In the genomic region with DNA sequence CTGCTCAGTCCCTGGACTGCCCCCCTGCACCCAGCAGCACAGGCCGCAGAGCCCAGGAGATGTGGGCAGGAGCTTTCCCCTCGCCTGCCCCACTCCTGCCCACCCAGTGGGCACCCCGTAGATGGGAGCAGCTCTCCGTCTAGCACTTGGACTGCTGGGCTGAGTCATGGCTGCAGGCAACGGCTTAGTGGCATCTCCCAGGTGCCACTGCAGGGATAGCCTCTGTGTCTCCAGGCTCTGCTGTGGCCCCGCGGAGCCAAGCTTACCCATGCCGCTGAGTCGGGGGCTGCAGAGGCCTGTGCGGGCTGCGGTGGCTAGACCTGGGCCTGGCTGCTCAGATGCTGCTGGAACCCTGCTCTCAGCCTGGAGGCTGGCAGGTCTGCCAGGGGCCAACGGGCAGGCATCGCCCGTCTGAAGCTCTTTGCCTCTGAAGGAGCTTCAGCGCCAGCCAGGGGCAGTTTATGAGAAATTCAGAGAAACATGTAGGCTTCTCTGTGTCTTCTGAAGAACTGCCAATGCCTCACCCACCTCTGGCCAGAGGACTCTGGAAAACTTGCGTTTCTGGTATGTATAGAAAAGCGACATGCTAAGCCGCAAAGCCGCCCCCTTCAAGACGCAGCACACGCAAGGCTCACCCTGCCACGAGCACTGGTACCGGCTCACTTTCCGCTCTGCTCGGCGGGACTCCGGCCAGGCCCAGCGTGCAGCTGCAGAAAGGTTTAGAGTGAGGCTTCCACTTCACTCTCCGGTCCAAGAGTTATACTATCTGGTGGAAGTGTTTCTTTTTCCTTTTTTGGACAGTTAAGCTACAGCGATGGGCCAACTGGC, we compare ENCODE assay signal across 1 cellular context.
TF ChIP-seq lines count a peak whose summit lies in the region.

No MANE protein-coding gene starts in this region.

TF ChIP-seq in GM23338, 12 proteins besides CTCF, POLR2A, EP300 and RAD21 (continued from another document):
- TF ChIP-seq, protein P1, sequence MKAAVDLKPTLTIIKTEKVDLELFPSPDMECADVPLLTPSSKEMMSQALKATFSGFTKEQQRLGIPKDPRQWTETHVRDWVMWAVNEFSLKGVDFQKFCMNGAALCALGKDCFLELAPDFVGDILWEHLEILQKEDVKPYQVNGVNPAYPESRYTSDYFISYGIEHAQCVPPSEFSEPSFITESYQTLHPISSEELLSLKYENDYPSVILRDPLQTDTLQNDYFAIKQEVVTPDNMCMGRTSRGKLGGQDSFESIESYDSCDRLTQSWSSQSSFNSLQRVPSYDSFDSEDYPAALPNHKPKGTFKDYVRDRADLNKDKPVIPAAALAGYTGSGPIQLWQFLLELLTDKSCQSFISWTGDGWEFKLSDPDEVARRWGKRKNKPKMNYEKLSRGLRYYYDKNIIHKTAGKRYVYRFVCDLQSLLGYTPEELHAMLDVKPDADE (IDR thresholded peaks at IDR 0.05), result no peak
- TF ChIP-seq, protein P2, sequence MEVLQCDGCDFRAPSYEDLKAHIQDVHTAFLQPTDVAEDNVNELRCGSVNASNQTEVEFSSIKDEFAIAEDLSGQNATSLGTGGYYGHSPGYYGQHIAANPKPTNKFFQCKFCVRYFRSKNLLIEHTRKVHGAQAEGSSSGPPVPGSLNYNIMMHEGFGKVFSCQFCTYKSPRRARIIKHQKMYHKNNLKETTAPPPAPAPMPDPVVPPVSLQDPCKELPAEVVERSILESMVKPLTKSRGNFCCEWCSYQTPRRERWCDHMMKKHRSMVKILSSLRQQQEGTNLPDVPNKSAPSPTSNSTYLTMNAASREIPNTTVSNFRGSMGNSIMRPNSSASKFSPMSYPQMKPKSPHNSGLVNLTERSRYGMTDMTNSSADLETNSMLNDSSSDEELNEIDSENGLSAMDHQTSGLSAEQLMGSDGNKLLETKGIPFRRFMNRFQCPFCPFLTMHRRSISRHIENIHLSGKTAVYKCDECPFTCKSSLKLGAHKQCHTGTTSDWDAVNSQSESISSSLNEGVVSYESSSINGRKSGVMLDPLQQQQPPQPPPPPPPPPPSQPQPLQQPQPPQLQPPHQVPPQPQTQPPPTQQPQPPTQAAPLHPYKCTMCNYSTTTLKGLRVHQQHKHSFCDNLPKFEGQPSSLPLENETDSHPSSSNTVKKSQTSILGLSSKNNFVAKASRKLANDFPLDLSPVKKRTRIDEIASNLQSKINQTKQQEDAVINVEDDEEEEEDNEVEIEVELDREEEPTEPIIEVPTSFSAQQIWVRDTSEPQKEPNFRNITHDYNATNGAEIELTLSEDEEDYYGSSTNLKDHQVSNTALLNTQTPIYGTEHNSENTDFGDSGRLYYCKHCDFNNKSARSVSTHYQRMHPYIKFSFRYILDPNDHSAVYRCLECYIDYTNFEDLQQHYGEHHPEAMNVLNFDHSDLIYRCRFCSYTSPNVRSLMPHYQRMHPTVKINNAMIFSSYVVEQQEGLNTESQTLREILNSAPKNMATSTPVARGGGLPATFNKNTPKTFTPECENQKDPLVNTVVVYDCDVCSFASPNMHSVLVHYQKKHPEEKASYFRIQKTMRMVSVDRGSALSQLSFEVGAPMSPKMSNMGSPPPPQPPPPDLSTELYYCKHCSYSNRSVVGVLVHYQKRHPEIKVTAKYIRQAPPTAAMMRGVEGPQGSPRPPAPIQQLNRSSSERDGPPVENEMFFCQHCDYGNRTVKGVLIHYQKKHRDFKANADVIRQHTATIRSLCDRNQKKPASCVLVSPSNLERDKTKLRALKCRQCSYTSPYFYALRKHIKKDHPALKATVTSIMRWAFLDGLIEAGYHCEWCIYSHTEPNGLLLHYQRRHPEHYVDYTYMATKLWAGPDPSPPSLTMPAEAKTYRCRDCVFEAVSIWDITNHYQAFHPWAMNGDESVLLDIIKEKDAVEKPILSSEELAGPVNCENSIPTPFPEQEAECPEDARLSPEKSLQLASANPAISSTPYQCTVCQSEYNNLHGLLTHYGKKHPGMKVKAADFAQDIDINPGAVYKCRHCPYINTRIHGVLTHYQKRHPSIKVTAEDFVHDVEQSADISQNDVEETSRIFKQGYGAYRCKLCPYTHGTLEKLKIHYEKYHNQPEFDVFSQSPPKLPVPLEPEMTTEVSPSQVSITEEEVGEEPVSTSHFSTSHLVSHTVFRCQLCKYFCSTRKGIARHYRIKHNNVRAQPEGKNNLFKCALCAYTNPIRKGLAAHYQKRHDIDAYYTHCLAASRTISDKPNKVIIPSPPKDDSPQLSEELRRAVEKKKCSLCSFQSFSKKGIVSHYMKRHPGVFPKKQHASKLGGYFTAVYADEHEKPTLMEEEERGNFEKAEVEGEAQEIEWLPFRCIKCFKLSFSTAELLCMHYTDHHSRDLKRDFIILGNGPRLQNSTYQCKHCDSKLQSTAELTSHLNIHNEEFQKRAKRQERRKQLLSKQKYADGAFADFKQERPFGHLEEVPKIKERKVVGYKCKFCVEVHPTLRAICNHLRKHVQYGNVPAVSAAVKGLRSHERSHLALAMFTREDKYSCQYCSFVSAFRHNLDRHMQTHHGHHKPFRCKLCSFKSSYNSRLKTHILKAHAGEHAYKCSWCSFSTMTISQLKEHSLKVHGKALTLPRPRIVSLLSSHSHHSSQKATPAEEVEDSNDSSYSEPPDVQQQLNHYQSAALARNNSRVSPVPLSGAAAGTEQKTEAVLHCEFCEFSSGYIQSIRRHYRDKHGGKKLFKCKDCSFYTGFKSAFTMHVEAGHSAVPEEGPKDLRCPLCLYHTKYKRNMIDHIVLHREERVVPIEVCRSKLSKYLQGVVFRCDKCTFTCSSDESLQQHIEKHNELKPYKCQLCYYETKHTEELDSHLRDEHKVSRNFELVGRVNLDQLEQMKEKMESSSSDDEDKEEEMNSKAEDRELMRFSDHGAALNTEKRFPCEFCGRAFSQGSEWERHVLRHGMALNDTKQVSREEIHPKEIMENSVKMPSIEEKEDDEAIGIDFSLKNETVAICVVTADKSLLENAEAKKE (CRISPR knock-in tag; IDR thresholded peaks at IDR 0.05), result no peak
- TF ChIP-seq, protein P3, sequence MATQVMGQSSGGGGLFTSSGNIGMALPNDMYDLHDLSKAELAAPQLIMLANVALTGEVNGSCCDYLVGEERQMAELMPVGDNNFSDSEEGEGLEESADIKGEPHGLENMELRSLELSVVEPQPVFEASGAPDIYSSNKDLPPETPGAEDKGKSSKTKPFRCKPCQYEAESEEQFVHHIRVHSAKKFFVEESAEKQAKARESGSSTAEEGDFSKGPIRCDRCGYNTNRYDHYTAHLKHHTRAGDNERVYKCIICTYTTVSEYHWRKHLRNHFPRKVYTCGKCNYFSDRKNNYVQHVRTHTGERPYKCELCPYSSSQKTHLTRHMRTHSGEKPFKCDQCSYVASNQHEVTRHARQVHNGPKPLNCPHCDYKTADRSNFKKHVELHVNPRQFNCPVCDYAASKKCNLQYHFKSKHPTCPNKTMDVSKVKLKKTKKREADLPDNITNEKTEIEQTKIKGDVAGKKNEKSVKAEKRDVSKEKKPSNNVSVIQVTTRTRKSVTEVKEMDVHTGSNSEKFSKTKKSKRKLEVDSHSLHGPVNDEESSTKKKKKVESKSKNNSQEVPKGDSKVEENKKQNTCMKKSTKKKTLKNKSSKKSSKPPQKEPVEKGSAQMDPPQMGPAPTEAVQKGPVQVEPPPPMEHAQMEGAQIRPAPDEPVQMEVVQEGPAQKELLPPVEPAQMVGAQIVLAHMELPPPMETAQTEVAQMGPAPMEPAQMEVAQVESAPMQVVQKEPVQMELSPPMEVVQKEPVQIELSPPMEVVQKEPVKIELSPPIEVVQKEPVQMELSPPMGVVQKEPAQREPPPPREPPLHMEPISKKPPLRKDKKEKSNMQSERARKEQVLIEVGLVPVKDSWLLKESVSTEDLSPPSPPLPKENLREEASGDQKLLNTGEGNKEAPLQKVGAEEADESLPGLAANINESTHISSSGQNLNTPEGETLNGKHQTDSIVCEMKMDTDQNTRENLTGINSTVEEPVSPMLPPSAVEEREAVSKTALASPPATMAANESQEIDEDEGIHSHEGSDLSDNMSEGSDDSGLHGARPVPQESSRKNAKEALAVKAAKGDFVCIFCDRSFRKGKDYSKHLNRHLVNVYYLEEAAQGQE (IDR thresholded peaks at IDR 0.05; ENCODE audit: unreplicated experiment), result no peak
- TF ChIP-seq NANOG (IDR thresholded peaks at IDR 0.05; ENCODE audit: borderline replicate concordance) (no peak), JUNB (IDR thresholded peaks at IDR 0.05; ENCODE audit: unreplicated experiment) (no peak)
